In the genomic region with DNA sequence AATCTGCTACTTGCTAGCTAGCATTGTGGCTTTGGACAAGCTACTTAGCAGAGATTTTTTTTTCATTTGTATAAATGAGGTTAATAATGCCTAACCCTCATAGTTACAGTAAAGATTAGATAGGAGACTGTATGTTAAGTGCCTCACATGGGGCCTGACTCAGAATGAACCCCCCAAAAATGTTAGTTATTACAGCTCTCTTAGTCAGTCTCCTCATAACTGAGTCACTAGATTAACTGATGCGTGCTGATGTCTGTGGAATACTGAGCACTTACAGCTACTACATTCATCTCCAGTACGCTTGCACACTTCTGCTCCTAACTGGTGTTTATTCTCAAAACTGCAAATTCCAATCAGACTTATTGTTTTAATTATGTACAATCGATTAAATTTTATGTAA, we compare ENCODE assay signal across 14 cellular contexts.
DNase-seq lines count a peak whose midpoint lies in the region; ATAC-seq, FAIRE-seq and TF ChIP-seq lines count a peak whose summit lies in the region.
"Had no signal": no experiment of that assay in that cellular context is flagged by ENCODE, and none has a peak within 500 bp of the region (broad histone marks: within the 10 kb centered on the region; RNA-seq: fewer than 3 reads in every experiment).

No MANE protein-coding gene starts in this region.

- no peak for FAIRE-seq in small intestine (lab: Jason Lieb, UNC)
- FAIRE-seq: endothelial cell of umbilical vein, HepG2 had no signal

- H3K4me3 ChIP-seq in small intestine (ENCODE audit: low read depth in 1 of 2, low read length in 2 of 2) = no peak overlapping the region
- H3K4me3 ChIP-seq: right lobe of liver had no signal

- no peaks in the 10 kb centered on the region for H3K36me3 ChIP-seq in small intestine (ENCODE audit: control insufficient read depth in 2 of 2, insufficient read depth in 2 of 2, low read length in 2 of 2)
- H3K36me3 ChIP-seq: right lobe of liver had no signal

- H3K9me3 ChIP-seq in small intestine (ENCODE audit: control insufficient read depth, low read depth) = no peaks in the 10 kb centered on the region
- H3K9me3 ChIP-seq: Caco-2, right lobe of liver had no signal

- WGBS in small intestine, 3 donors = 78 to 88% (median 82%) methylated on average over 3 of the region's 3 CpGs

- H3K27ac Mint-ChIP-seq in chondrocyte (ENCODE audit: unreplicated experiment) = peak overlapping the region; percentile 41

- DNase-seq in EL = peak; percentile 88
- DNase-seq in NCI-H82 (lab: John Stamatoyannopoulos, UW) = peak; percentile 40
- no peak for DNase-seq in chondrocyte (ENCODE audit: low spot score)
- no peak for DNase-seq in omental fat pad (ENCODE audit: low spot score)
- no peak for DNase-seq in OCI-M1 (lab: John Stamatoyannopoulos, UW)
- no peak for DNase-seq in NCI-H2081 treated with DMSO at 0.1 percent for 48 hours (lab: John Stamatoyannopoulos, UW)
- no peak for DNase-seq in small intestine
- DNase-seq: activated CD4-positive, CD25-positive, alpha-beta regulatory T cell; anterior cingulate cortex; Caco-2; right lobe of liver had no signal

- ATAC-seq in omental fat pad (ENCODE audit: low FRiP score) (peak; percentile 62), HG03135 (IDR thresholded peaks at IDR 0.05; ENCODE audit: unreplicated experiment) (no peak)
- ATAC-seq: HepG2, right lobe of liver had no signal

- H3K4me3 Mint-ChIP-seq in chondrocyte (ENCODE audit: unreplicated experiment) = no peak overlapping the region

- H3K4me1 Mint-ChIP-seq in chondrocyte (ENCODE audit: low read depth) = peaks cover 27% of the 10 kb centered on the region

- TF ChIP-seq CTCF in chondrocyte (IDR thresholded peaks at IDR 0.05) (no peak), omental fat pad (IDR thresholded peaks at IDR 0.05) (no peak)

- no peaks in the 10 kb centered on the region for H3K27me3 Mint-ChIP-seq in chondrocyte (ENCODE audit: low read depth)

- H3K36me3 Mint-ChIP-seq in chondrocyte (ENCODE audit: low read depth) = no peaks in the 10 kb centered on the region

- no peak overlapping the region for H3K27ac ChIP-seq in small intestine (ENCODE audit: low read depth in 1 of 2, low read length in 1 of 2)
- H3K27ac ChIP-seq: right lobe of liver had no signal

- no peaks in the 10 kb centered on the region for H3K27me3 ChIP-seq in small intestine (ENCODE audit: control insufficient read depth in 2 of 2, insufficient read depth in 2 of 2, low read length in 2 of 2)
- H3K27me3 ChIP-seq: right lobe of liver had no signal

- no peaks in the 10 kb centered on the region for H3K4me1 ChIP-seq in small intestine (ENCODE audit: control insufficient read depth in 2 of 2, insufficient read depth in 1 of 2, low read depth in 1 of 2, low read length in 1 of 2)
- H3K4me1 ChIP-seq: right lobe of liver had no signal

- no peaks in the 10 kb centered on the region for H3K9me3 Mint-ChIP-seq in chondrocyte (ENCODE audit: low read depth)

Comparison
In these comparisons a context has a peak if more than half of its experiments do, and no peak if none do; other contexts are left out.
1. DNase-seq: peak in EL (single experiment) and NCI-H82 (single experiment); none in chondrocyte (single experiment), omental fat pad (single experiment), OCI-M1 (single experiment), NCI-H2081 treated with DMSO at 0.1 percent for 48 hours (single experiment) and small intestine (single experiment).